Comparison of ENCODE assay signal across 31 cellular contexts in the genomic region with DNA sequence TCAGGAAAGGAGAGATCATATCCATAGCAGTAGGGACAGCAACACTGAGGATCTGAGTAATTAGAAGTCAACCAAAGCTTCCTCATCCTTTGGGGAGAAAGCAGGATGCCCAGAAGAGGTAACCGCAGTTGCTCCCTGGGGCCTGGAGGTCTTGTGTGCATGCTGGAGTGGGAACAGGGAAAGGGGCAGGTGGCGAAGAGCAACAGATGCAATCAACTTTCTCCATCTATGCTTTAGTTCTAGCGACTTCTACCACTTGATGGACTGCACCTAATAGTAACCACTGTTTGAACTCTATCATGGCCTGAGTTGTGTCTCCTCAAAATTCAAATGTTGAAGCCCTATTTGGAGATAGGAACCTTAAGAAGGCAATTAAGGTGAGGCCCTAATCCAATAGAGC.
"Had no signal": no experiment of that assay in that cellular context is flagged by ENCODE, and none has a peak within 500 bp of the region (broad histone marks: within the 10 kb centered on the region; RNA-seq: fewer than 3 reads in every experiment).

No MANE protein-coding gene starts in this region.

- H3K27me3 Mint-ChIP-seq: stimulated activated naive CD8-positive, alpha-beta T cell treated with anti-CD3 and anti-CD28 coated beads, Interleukin-15, amount 100 ng/mL, for 72 hours had no signal

- ATAC-seq: naive thymus-derived CD8-positive, alpha-beta T cell; natural killer cell treated with Interleukin-12 subunit alpha and Interleukin-12 subunit beta and Interleukin-15 and Interleukin-18, amount 100 ng/mL, for 72 hours; psoas muscle; right cardiac atrium; right lobe of liver; stimulated activated memory B cell treated with anti-CD40 and anti-IgM and Interleukin-4, amounts not matched to agents 10 μg/mL and 1 μg/mL and 100 μg/mL, for 72 hours; stimulated activated naive CD8-positive, alpha-beta T cell treated with anti-CD3 and anti-CD28 coated beads, Interleukin-15, amount 100 ng/mL, for 72 hours; stimulated activated naive CD8-positive, alpha-beta T cell treated with anti-CD3 and anti-CD28 coated beads, Interleukin-15, Interleukin-2, amounts not matched to agents 100 U/mL and 50 U/mL, for 24 hours; upper lobe of right lung had no signal

- H3K4me1 ChIP-seq: parathyroid adenoma, psoas muscle, right lobe of liver, sigmoid colon, suprapubic skin, testis, tibial artery, transverse colon, upper lobe of right lung, uterus had no signal

- H3K36me3 Mint-ChIP-seq: naive thymus-derived CD8-positive, alpha-beta T cell; natural killer cell treated with Interleukin-12 subunit alpha and Interleukin-12 subunit beta and Interleukin-15 and Interleukin-18, amount 100 ng/mL, for 72 hours; stimulated activated memory B cell treated with anti-CD40 and anti-IgM and Interleukin-4, amounts not matched to agents 10 μg/mL and 1 μg/mL and 100 μg/mL, for 72 hours; type B pancreatic cell had no signal

- H2AFZ ChIP-seq: parathyroid adenoma had no signal

- DNase-seq: naive thymus-derived CD8-positive, alpha-beta T cell; nephron progenitor cell; nucleus accumbens; ovary; posterior cingulate gyrus; psoas muscle; right cardiac atrium; right lobe of liver; sigmoid colon; small intestine; stimulated activated CD4-positive, alpha-beta T cell treated with anti-CD3 and anti-CD28 coated beads, Interleukin-1b, Interleukin-23, amount 100 ng/mL, for 48 hours; stimulated activated CD4-positive, alpha-beta T cell treated with anti-CD3 and anti-CD28 coated beads, Interleukin-4, amount 100 ng/mL, for 1 hour; stimulated activated CD4-positive, alpha-beta T cell treated with anti-CD3 and anti-CD28 coated beads, Interleukin-4, amount 100 ng/mL, for 4 hours; stimulated activated CD8-positive, alpha-beta memory T cell treated with anti-CD3 and anti-CD28 coated beads, Interleukin-4, amount 100 ng/mL, for 48 hours; stimulated activated naive CD4-positive, alpha-beta T cell; stimulated activated naive CD8-positive, alpha-beta T cell treated with anti-CD3 and anti-CD28 coated beads, Interleukin-15, amount 100 ng/mL, for 72 hours; stimulated activated naive CD8-positive, alpha-beta T cell treated with anti-CD3 and anti-CD28 coated beads, Interleukin-15, Interleukin-2, amounts not matched to agents 100 U/mL and 50 U/mL, for 24 hours; substantia nigra; testis; tibial artery; transverse colon; upper lobe of right lung; uterus had no signal

- H3K4me3 ChIP-seq: ovary, psoas muscle, right lobe of liver, sigmoid colon, suprapubic skin, testis, tibial artery, transverse colon, upper lobe of right lung, uterus had no signal

- H3K79me2 ChIP-seq: parathyroid adenoma had no signal

- H3K4me3 Mint-ChIP-seq: naive thymus-derived CD8-positive, alpha-beta T cell; natural killer cell treated with Interleukin-12 subunit alpha and Interleukin-12 subunit beta and Interleukin-15 and Interleukin-18, amount 100 ng/mL, for 72 hours; nephron progenitor cell; neural crest cell; stimulated activated memory B cell treated with anti-CD40 and anti-IgM and Interleukin-4, amounts not matched to agents 10 μg/mL and 1 μg/mL and 100 μg/mL, for 72 hours; stimulated activated naive CD8-positive, alpha-beta T cell treated with anti-CD3 and anti-CD28 coated beads, Interleukin-15, amount 100 ng/mL, for 72 hours; type B pancreatic cell had no signal

- H3K4me1 Mint-ChIP-seq: naive thymus-derived CD8-positive, alpha-beta T cell; nephron progenitor cell; stimulated activated memory B cell treated with anti-CD40 and anti-IgM and Interleukin-4, amounts not matched to agents 10 μg/mL and 1 μg/mL and 100 μg/mL, for 72 hours; stimulated activated naive CD8-positive, alpha-beta T cell treated with anti-CD3 and anti-CD28 coated beads, Interleukin-15, amount 100 ng/mL, for 72 hours had no signal

- H3K27ac Mint-ChIP-seq: naive thymus-derived CD8-positive, alpha-beta T cell; natural killer cell treated with Interleukin-12 subunit alpha and Interleukin-12 subunit beta and Interleukin-15 and Interleukin-18, amount 100 ng/mL, for 72 hours; nephron progenitor cell; progenitor cell of endocrine pancreas; stimulated activated memory B cell treated with anti-CD40 and anti-IgM and Interleukin-4, amounts not matched to agents 10 μg/mL and 1 μg/mL and 100 μg/mL, for 72 hours; stimulated activated naive CD8-positive, alpha-beta T cell treated with anti-CD3 and anti-CD28 coated beads, Interleukin-15, amount 100 ng/mL, for 72 hours; type B pancreatic cell had no signal

- H3K27ac ChIP-seq: neutrophil, ovary, parathyroid adenoma, psoas muscle, right lobe of liver, sigmoid colon, suprapubic skin, testis, tibial artery, transverse colon, upper lobe of right lung, uterus had no signal

- H3K9me3 Mint-ChIP-seq: naive thymus-derived CD8-positive, alpha-beta T cell; natural killer cell treated with Interleukin-12 subunit alpha and Interleukin-12 subunit beta and Interleukin-15 and Interleukin-18, amount 100 ng/mL, for 72 hours; nephron progenitor cell; neural crest cell; type B pancreatic cell had no signal

- H3K36me3 ChIP-seq: neutrophil, ovary, right lobe of liver, sigmoid colon, suprapubic skin, tibial artery, transverse colon, upper lobe of right lung, uterus had no signal

- H3K27me3 ChIP-seq: neutrophil, ovary, right lobe of liver, sigmoid colon, testis, tibial artery, upper lobe of right lung, uterus had no signal
